Comparison of ENCODE assay signal across 15 cellular contexts in genomic region chr13:39379667-39380655, GRCh38.
"Had no signal": no experiment of that assay in that cellular context is flagged by ENCODE, and none has a peak within 500 bp of the region (broad histone marks: within the 10 kb centered on the region; RNA-seq: fewer than 3 reads in every experiment).

No MANE protein-coding gene starts in this region.

- DNase-seq: activated CD4-positive, alpha-beta T cell treated with anti-CD3 and anti-CD28 coated beads, Interleukin-2, amount 50 U/mL, for 1 hour; activated naive CD4-positive, alpha-beta T cell treated with anti-CD3 and anti-CD28 coated beads, Interleukin-2, amount 50 U/mL, for 16 hours; adrenal gland; cerebellar nuclear complex; endodermal cell; esophagus squamous epithelium; immature natural killer cell; stimulated activated CD4-positive, alpha-beta T cell treated with anti-CD3 and anti-CD28 coated beads, Interleukin-4, amount 100 ng/mL, for 1 hour; stimulated activated CD8-positive, alpha-beta memory T cell treated with anti-CD3 and anti-CD28 coated beads, Interleukin-4, amount 100 ng/mL, for 48 hours; stimulated activated naive CD8-positive, alpha-beta T cell treated with anti-CD3 and anti-CD28 coated beads, Interleukin-15, Interleukin-2, amounts not matched to agents 100 U/mL and 50 U/mL, for 24 hours had no signal

- H3K27ac ChIP-seq: adrenal gland, esophagus squamous epithelium, suprapubic skin had no signal

- H3K9me3 Mint-ChIP-seq: memory B cell; T-helper 2 cell treated with Interferon-gamma antibody and Interleukin-4, amounts not matched to agents 5 μg/mL and 100 μg/mL, for 36 hours had no signal

- H3K27ac Mint-ChIP-seq: endodermal cell; immature natural killer cell; memory B cell; natural killer cell treated with Interleukin-12 subunit alpha and Interleukin-12 subunit beta and Interleukin-15 and Interleukin-18, amount 100 ng/mL, for 72 hours; T-helper 2 cell treated with Interferon-gamma antibody and Interleukin-4, amounts not matched to agents 5 μg/mL and 100 μg/mL, for 36 hours had no signal

- ATAC-seq: natural killer cell treated with Interleukin-12 subunit alpha and Interleukin-12 subunit beta and Interleukin-15 and Interleukin-18, amount 100 ng/mL, for 72 hours; stimulated activated naive CD8-positive, alpha-beta T cell treated with anti-CD3 and anti-CD28 coated beads, Interleukin-15, Interleukin-2, amounts not matched to agents 100 U/mL and 50 U/mL, for 24 hours had no signal

- H3K27me3 ChIP-seq: adrenal gland, esophagus squamous epithelium, suprapubic skin had no signal

- H3K36me3 Mint-ChIP-seq: immature natural killer cell; memory B cell; natural killer cell treated with Interleukin-12 subunit alpha and Interleukin-12 subunit beta and Interleukin-15 and Interleukin-18, amount 100 ng/mL, for 72 hours had no signal

- H3K4me1 Mint-ChIP-seq: immature natural killer cell, memory B cell had no signal

- H3K27me3 Mint-ChIP-seq: natural killer cell treated with Interleukin-12 subunit alpha and Interleukin-12 subunit beta and Interleukin-15 and Interleukin-18, amount 100 ng/mL, for 72 hours had no signal

- H3K4me3 ChIP-seq: adrenal gland, esophagus squamous epithelium, suprapubic skin had no signal

- H3K4me3 Mint-ChIP-seq: brain; endodermal cell; immature natural killer cell; memory B cell; natural killer cell treated with Interleukin-12 subunit alpha and Interleukin-12 subunit beta and Interleukin-15 and Interleukin-18, amount 100 ng/mL, for 72 hours; T-helper 2 cell treated with Interferon-gamma antibody and Interleukin-4, amounts not matched to agents 5 μg/mL and 100 μg/mL, for 36 hours had no signal

- H3K36me3 ChIP-seq: adrenal gland, esophagus squamous epithelium, suprapubic skin had no signal

- H3K4me1 ChIP-seq: suprapubic skin had no signal

- H3K9me3 ChIP-seq: adrenal gland, esophagus squamous epithelium, suprapubic skin had no signal
